In genomic region chr10:1048732-1049424, GRCh38 we compare ENCODE assay signal across 8 cellular contexts. TPM values are rescaled to one million over a fixed set of nuclear protein-coding genes. Genes with fewer than 3 reads are reported as not detected.
A peak's percentile ranks its signal among the peaks of the same experiment; 100 is the strongest.
DNase-seq lines count a peak whose midpoint lies in the region; ATAC-seq and TF ChIP-seq lines count a peak whose summit lies in the region.

Gene IDI1, minus strand, starts transcription at chr10:1049119. Its CDS starts 116 bp downstream, at chr10:1049003.

- intact Hi-C loops in left colon (cut with DNase I, micrococcal nuclease) = no loop called here

- H3K4me1 Mint-ChIP-seq in activated CD4-positive, alpha-beta T cell treated with anti-CD3 and anti-CD28 coated beads, Interleukin-2, amount 10 ng/mL, durations not matched to agents 7 days and 5 days = peaks cover 65% of the 10 kb centered on the region

- no peaks in the 10 kb centered on the region for H3K9me3 Mint-ChIP-seq in activated CD4-positive, alpha-beta T cell treated with anti-CD3 and anti-CD28 coated beads, Interleukin-2, amount 10 ng/mL, durations not matched to agents 7 days and 5 days

- DNase-seq in NCI-H69 (lab: John Stamatoyannopoulos, UW) (peak; percentile 97), coronary artery (ENCODE audit: low spot score) (peak; percentile 99), left colon (peak; percentile 97 to 98)
- DNase-seq in activated CD4-positive, alpha-beta T cell treated with anti-CD3 and anti-CD28 coated beads, Interleukin-2, amount 10 ng/mL, durations not matched to agents 7 days and 5 days = peak; percentile 97
- DNase-seq in stimulated activated CD4-positive, alpha-beta T cell treated with anti-CD3 and anti-CD28 coated beads, Interleukin-1b, Interleukin-23, amount 100 ng/mL, for 4 hours (ENCODE audit: low read depth in 2 of 2) = peak; percentile 90 to 93

- H3K4me3 ChIP-seq in coronary artery = peak within 1 kb of the TSS; percentile 89

- POLR2A ChIA-PET in activated CD4-positive, alpha-beta T cell treated with anti-CD3 and anti-CD28 coated beads, Interleukin-2, amount 10 ng/mL, durations not matched to agents 7 days and 5 days (lab: Charles Lee) = interaction anchor here (0.6 to 1.0 kb wide), 4 partner anchors 9 to 63 kb away, joined by 3 to 4 read pairs (median 3); no protein-coding TSS in a partner anchor

- no peak for TF ChIP-seq CTCF in C4-2B (conservative IDR thresholded peaks at IDR 0.05)
- TF ChIP-seq CTCF in coronary artery (IDR thresholded peaks at IDR 0.05) = no peak

- ATAC-seq in GM19372 (IDR thresholded peaks at IDR 0.05; ENCODE audit: low read depth, unreplicated experiment) (peak; percentile 77), HG03521 (IDR thresholded peaks at IDR 0.05; ENCODE audit: unreplicated experiment) (peak; percentile 76), left colon (peak; percentile 84)

- peak within 1 kb of the TSS; percentile 88 for H3K27ac ChIP-seq in C4-2B
- H3K27ac ChIP-seq in coronary artery = peak within 1 kb of the TSS; percentile 98 to 99

- peak within 1 kb of the TSS; percentile 98 for H3K27ac Mint-ChIP-seq in activated CD4-positive, alpha-beta T cell treated with anti-CD3 and anti-CD28 coated beads, Interleukin-2, amount 10 ng/mL, durations not matched to agents 7 days and 5 days

- peaks cover 42% of the 10 kb centered on the region for H3K36me3 Mint-ChIP-seq in activated CD4-positive, alpha-beta T cell treated with anti-CD3 and anti-CD28 coated beads, Interleukin-2, amount 10 ng/mL, durations not matched to agents 7 days and 5 days (ENCODE audit: low read depth)

- H3K4me3 Mint-ChIP-seq in activated CD4-positive, alpha-beta T cell treated with anti-CD3 and anti-CD28 coated beads, Interleukin-2, amount 10 ng/mL, durations not matched to agents 7 days and 5 days = peak within 1 kb of the TSS; percentile 92

- no peaks in the 10 kb centered on the region for H3K27me3 Mint-ChIP-seq in activated CD4-positive, alpha-beta T cell treated with anti-CD3 and anti-CD28 coated beads, Interleukin-2, amount 10 ng/mL, durations not matched to agents 7 days and 5 days

- CTCF ChIA-PET in activated CD4-positive, alpha-beta T cell treated with anti-CD3 and anti-CD28 coated beads, Interleukin-2, amount 10 ng/mL, durations not matched to agents 7 days and 5 days (lab: Charles Lee) = interaction anchor here (0.9 to 1.6 kb wide), 3 partner anchors 20 to 60 kb away, joined by 3 read pairs; partner anchors contain the start of gene GTPBP4

RNA-seq across cellular contexts. Expression of gene IDI1, which starts in this region (rescaled TPM):
- total RNA-seq in activated CD4-positive, alpha-beta T cell treated with anti-CD3 and anti-CD28 coated beads, Interleukin-2, amount 10 ng/mL, durations not matched to agents 7 days and 5 days = 10 to 100 TPM; 44.6 to 47.1 TPM
- total RNA-seq in left colon = 100 to 1,000 TPM in 1 of 2 donors, 10 to 100 TPM in 1; 65.2 to 132 TPM

Comparison
In these comparisons a context has a peak if more than half of its experiments do, and no peak if none do; other contexts are left out.
1. Peak in every context shown above with its lines: DNase-seq, ATAC-seq, H3K4me3 ChIP-seq and H3K27ac ChIP-seq.